In the genomic region with DNA sequence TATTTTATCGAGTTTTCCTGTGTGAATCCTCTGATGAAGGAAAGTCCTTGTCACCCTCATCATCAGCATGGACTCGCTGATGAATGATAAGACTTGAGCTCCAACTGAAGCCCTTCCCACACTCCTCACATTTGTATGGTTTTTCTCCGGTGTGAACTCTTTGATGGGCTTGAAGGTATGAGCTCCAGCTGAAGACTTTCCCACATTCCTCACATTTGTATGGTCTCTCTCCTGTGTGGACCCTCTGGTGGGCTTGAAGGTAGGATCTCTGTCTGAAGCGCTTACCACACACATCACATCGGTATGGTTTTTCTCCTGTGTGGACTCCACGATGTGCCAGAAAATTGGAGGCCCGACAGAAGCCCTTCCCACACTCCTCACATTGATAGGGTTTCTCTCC, we compare ENCODE assay signal across 1 cellular context.
TF ChIP-seq lines count a peak whose summit lies in the region.

No MANE protein-coding gene starts in this region.

TF ChIP-seq in endothelial cell of umbilical vein, 7 proteins besides CTCF, POLR2A, EP300 and RAD21:
- TF ChIP-seq JUN (IDR thresholded peaks at IDR 0.05; ENCODE audit: borderline replicate concordance, insufficient read depth, insufficient read length, low read depth) (no peak), EZH2 (IDR thresholded peaks at IDR 0.05; ENCODE audit: borderline replicate concordance, low read depth, low read length, severe bottlenecking) (no peak), MAX (IDR thresholded peaks at IDR 0.05; ENCODE audit: insufficient read depth, insufficient read length) (no peak), POLR2AphosphoS5 (IDR thresholded peaks at IDR 0.05; ENCODE audit: insufficient read depth, low read depth, low read length) (no peak)
